In genomic region chr1:31487894-31488293, GRCh38 we compare ENCODE assay signal across 15 cellular contexts.
"Had no signal": no experiment of that assay in that cellular context is flagged by ENCODE, and none has a peak within 500 bp of the region (broad histone marks: within the 10 kb centered on the region; RNA-seq: fewer than 3 reads in every experiment).

No MANE protein-coding gene starts in this region.

- H3K27ac Mint-ChIP-seq: activated CD4-positive, alpha-beta T cell treated with anti-CD3 and anti-CD28 coated beads for 36 hours; activated naive CD8-positive, alpha-beta T cell treated with anti-CD3 and anti-CD28 coated beads for 36 hours; nephron had no signal

- H3K4me3 Mint-ChIP-seq: activated CD4-positive, alpha-beta T cell treated with anti-CD3 and anti-CD28 coated beads for 36 hours; activated naive CD8-positive, alpha-beta T cell treated with anti-CD3 and anti-CD28 coated beads for 36 hours; nephron had no signal

- H3K9me3 Mint-ChIP-seq: activated naive CD8-positive, alpha-beta T cell treated with anti-CD3 and anti-CD28 coated beads for 36 hours had no signal

- H3K4me3 ChIP-seq: breast epithelium, esophagus muscularis mucosa, psoas muscle, right lobe of liver, suprapubic skin, uterus had no signal

- H3K27me3 Mint-ChIP-seq: activated CD4-positive, alpha-beta T cell treated with anti-CD3 and anti-CD28 coated beads for 36 hours; activated naive CD8-positive, alpha-beta T cell treated with anti-CD3 and anti-CD28 coated beads for 36 hours had no signal

- DNase-seq: activated CD8-positive, alpha-beta memory T cell treated with anti-CD3 and anti-CD28 coated beads for 24 hours; activated effector memory CD4-positive, alpha-beta T cell treated with anti-CD3 and anti-CD28 coated beads, Interleukin-2, amount 50 U/mL, for 16 hours; activated naive CD8-positive, alpha-beta T cell treated with anti-CD3 and anti-CD28 coated beads for 36 hours; aorta; psoas muscle; right lobe of liver; stimulated activated CD4-positive, alpha-beta T cell treated with anti-CD3 and anti-CD28 coated beads, Interleukin-12 subunit alpha, Interleukin-12 subunit beta, amount 100 ng/mL, for 4 hours; stimulated activated naive CD8-positive, alpha-beta T cell treated with anti-CD3 and anti-CD28 coated beads, Interleukin-15, Interleukin-2, amounts not matched to agents 100 U/mL and 50 U/mL, for 24 hours; uterus had no signal

- ATAC-seq: psoas muscle; stimulated activated naive CD8-positive, alpha-beta T cell treated with anti-CD3 and anti-CD28 coated beads, Interleukin-15, Interleukin-2, amounts not matched to agents 100 U/mL and 50 U/mL, for 24 hours had no signal

- H3K4me1 ChIP-seq: breast epithelium, esophagus muscularis mucosa, psoas muscle, right lobe of liver, uterus had no signal

- H3K36me3 ChIP-seq: breast epithelium, esophagus muscularis mucosa, right lobe of liver, suprapubic skin, uterus had no signal

- H3K9me3 ChIP-seq: breast epithelium, esophagus muscularis mucosa, psoas muscle, right lobe of liver, suprapubic skin, uterus had no signal

- H3K36me3 Mint-ChIP-seq: activated naive CD8-positive, alpha-beta T cell treated with anti-CD3 and anti-CD28 coated beads for 36 hours had no signal

- H3K4me1 Mint-ChIP-seq: activated naive CD8-positive, alpha-beta T cell treated with anti-CD3 and anti-CD28 coated beads for 36 hours had no signal

- H3K27ac ChIP-seq: breast epithelium, esophagus muscularis mucosa, psoas muscle, right lobe of liver, suprapubic skin, uterus, VCaP had no signal

- H3K27me3 ChIP-seq: breast epithelium, right lobe of liver, uterus had no signal
